Comparison of ENCODE assay signal across 1 cellular context in the genomic region with DNA sequence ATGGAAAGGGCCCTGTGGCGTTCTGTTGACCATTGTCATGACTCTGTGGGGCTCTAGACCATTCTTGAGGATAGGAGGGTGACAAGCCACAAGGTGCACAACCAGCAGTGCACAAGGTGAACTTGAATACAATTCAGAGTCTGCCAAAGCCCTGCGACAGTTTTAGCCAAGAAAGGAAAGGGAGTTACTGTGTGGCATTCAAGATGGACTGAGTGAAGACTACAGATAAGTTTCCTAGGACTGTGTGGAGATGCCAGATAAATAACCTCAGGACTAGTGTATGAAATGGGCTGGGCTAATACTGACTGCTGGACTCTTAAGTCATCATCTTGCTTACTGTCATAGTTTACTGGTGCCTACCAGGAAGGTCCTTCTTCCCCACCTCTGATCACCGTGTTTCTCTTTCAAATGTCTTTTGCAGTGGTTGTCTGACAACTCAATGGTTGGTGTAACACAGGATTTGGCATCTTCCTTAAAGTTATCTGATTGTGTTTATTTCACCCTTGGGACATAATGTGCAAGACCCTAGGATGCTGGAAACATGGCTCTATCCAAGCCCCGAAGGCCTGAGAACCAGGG.
A peak's percentile ranks its signal among the peaks of the same experiment; 100 is the strongest.
TF ChIP-seq lines count a peak whose summit lies in the region.

No MANE protein-coding gene starts in this region.

TF ChIP-seq in K562, 482 proteins besides CTCF, POLR2A, EP300 and RAD21 (continued from another document and continues in another):
- TF ChIP-seq, protein P1, sequence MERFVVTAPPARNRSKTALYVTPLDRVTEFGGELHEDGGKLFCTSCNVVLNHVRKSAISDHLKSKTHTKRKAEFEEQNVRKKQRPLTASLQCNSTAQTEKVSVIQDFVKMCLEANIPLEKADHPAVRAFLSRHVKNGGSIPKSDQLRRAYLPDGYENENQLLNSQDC (CRISPR knock-in tag; IDR thresholded peaks at IDR 0.05): no peak
- TF ChIP-seq MAFG (tag; conservative IDR thresholded peaks at IDR 0.05) (no peak), CBX3 (IDR thresholded peaks at IDR 0.05; ENCODE audit: borderline replicate concordance in 1 of 2, low read length in 2 of 2) (peak in 1 of 2 experiments; percentile 78; a peak in 1 of 3 replicates), ZNF224 (CRISPR knock-in tag; IDR thresholded peaks at IDR 0.05) (no peak), BCOR (IDR thresholded peaks at IDR 0.05) (peak; percentile 83), MTA3 (IDR thresholded peaks at IDR 0.05; ENCODE audit: borderline replicate concordance) (peak; percentile 71; the same call in 1 of the 2 replicates), TCF7 (IDR thresholded peaks at IDR 0.05; ENCODE audit: borderline replicate concordance) (no peak), ZBTB7A (IDR thresholded peaks at IDR 0.05; ENCODE audit: borderline replicate concordance, control insufficient read depth, low read depth, low read length) (no peak), ZBTB8A (IDR thresholded peaks at IDR 0.05; ENCODE audit: partially characterized antibody) (no peak), ZNF133 (CRISPR knock-in tag; IDR thresholded peaks at IDR 0.05) (no peak), ZNF24 (IDR thresholded peaks at IDR 0.05) (no peak), DNMT1 (IDR thresholded peaks at IDR 0.05) (no peak), JUNB (CRISPR knock-in tag; conservative IDR thresholded peaks at IDR 0.05) (no peak), ATF1 (CRISPR knock-in tag; IDR thresholded peaks at IDR 0.05) (no peak), ATF1 (tag; IDR thresholded peaks at IDR 0.05) (peak; percentile 59), ZNF785 (CRISPR knock-in tag; IDR thresholded peaks at IDR 0.05) (no peak), THRAP3 (IDR thresholded peaks at IDR 0.05; ENCODE audit: borderline replicate concordance) (no peak), ZNF263 (CRISPR knock-in tag; IDR thresholded peaks at IDR 0.05; ENCODE audit: borderline replicate concordance) (peak; percentile 58; the same call in 1 of the 2 replicates), SETDB1 (IDR thresholded peaks at IDR 0.05; ENCODE audit: low read length) (no peak), MYNN (IDR thresholded peaks at IDR 0.05) (peak; percentile 98), MYNN (CRISPR knock-in tag; IDR thresholded peaks at IDR 0.05) (no peak), ZNF239 (CRISPR knock-in tag; IDR thresholded peaks at IDR 0.05) (peak; percentile 59), ESRRA (IDR thresholded peaks at IDR 0.05; ENCODE audit: borderline replicate concordance, low read depth) (peak; percentile 69; the same call in 1 of the 2 replicates), RHOXF2B (CRISPR knock-in tag; conservative IDR thresholded peaks at IDR 0.05) (no peak), GATAD2B (IDR thresholded peaks at IDR 0.05; ENCODE audit: borderline replicate concordance) (peak; percentile 87; the same call in 1 of the 2 replicates), ZNF436 (CRISPR knock-in tag; IDR thresholded peaks at IDR 0.05) (no peak), CAMTA2 (CRISPR knock-in tag; conservative IDR thresholded peaks at IDR 0.05) (no peak), EZH2 (IDR thresholded peaks at IDR 0.05; ENCODE audit: borderline replicate concordance, low read depth, low read length) (no peak; the same call in 1 of the 2 replicates), ZNF561 (CRISPR knock-in tag; conservative IDR thresholded peaks at IDR 0.05) (no peak), ZNF57 (CRISPR knock-in tag; IDR thresholded peaks at IDR 0.05) (peak; percentile 92)
- TF ChIP-seq, protein P2, sequence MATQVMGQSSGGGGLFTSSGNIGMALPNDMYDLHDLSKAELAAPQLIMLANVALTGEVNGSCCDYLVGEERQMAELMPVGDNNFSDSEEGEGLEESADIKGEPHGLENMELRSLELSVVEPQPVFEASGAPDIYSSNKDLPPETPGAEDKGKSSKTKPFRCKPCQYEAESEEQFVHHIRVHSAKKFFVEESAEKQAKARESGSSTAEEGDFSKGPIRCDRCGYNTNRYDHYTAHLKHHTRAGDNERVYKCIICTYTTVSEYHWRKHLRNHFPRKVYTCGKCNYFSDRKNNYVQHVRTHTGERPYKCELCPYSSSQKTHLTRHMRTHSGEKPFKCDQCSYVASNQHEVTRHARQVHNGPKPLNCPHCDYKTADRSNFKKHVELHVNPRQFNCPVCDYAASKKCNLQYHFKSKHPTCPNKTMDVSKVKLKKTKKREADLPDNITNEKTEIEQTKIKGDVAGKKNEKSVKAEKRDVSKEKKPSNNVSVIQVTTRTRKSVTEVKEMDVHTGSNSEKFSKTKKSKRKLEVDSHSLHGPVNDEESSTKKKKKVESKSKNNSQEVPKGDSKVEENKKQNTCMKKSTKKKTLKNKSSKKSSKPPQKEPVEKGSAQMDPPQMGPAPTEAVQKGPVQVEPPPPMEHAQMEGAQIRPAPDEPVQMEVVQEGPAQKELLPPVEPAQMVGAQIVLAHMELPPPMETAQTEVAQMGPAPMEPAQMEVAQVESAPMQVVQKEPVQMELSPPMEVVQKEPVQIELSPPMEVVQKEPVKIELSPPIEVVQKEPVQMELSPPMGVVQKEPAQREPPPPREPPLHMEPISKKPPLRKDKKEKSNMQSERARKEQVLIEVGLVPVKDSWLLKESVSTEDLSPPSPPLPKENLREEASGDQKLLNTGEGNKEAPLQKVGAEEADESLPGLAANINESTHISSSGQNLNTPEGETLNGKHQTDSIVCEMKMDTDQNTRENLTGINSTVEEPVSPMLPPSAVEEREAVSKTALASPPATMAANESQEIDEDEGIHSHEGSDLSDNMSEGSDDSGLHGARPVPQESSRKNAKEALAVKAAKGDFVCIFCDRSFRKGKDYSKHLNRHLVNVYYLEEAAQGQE (CRISPR knock-in tag; IDR thresholded peaks at IDR 0.05; ENCODE audit: low read depth): no peak
- TF ChIP-seq, protein P3, sequence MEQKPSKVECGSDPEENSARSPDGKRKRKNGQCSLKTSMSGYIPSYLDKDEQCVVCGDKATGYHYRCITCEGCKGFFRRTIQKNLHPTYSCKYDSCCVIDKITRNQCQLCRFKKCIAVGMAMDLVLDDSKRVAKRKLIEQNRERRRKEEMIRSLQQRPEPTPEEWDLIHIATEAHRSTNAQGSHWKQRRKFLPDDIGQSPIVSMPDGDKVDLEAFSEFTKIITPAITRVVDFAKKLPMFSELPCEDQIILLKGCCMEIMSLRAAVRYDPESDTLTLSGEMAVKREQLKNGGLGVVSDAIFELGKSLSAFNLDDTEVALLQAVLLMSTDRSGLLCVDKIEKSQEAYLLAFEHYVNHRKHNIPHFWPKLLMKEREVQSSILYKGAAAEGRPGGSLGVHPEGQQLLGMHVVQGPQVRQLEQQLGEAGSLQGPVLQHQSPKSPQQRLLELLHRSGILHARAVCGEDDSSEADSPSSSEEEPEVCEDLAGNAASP (IDR thresholded peaks at IDR 0.05): no peak
- TF ChIP-seq, protein P4, sequence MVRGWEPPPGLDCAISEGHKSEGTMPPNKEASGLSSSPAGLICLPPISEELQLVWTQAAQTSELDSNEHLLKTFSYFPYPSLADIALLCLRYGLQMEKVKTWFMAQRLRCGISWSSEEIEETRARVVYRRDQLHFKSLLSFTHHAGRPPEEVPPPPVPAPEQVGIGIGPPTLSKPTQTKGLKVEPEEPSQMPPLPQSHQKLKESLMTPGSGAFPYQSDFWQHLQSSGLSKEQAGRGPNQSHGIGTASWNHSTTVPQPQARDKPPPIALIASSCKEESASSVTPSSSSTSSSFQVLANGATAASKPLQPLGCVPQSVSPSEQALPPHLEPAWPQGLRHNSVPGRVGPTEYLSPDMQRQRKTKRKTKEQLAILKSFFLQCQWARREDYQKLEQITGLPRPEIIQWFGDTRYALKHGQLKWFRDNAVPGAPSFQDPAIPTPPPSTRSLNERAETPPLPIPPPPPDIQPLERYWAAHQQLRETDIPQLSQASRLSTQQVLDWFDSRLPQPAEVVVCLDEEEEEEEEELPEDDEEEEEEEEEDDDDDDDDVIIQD (CRISPR knock-in tag; IDR thresholded peaks at IDR 0.05): no peak
- TF ChIP-seq, protein P5, sequence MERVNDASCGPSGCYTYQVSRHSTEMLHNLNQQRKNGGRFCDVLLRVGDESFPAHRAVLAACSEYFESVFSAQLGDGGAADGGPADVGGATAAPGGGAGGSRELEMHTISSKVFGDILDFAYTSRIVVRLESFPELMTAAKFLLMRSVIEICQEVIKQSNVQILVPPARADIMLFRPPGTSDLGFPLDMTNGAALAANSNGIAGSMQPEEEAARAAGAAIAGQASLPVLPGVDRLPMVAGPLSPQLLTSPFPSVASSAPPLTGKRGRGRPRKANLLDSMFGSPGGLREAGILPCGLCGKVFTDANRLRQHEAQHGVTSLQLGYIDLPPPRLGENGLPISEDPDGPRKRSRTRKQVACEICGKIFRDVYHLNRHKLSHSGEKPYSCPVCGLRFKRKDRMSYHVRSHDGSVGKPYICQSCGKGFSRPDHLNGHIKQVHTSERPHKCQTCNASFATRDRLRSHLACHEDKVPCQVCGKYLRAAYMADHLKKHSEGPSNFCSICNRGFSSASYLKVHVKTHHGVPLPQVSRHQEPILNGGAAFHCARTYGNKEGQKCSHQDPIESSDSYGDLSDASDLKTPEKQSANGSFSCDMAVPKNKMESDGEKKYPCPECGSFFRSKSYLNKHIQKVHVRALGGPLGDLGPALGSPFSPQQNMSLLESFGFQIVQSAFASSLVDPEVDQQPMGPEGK (CRISPR knock-in tag; IDR thresholded peaks at IDR 0.05; ENCODE audit: borderline replicate concordance): no peak
- TF ChIP-seq, protein P6, sequence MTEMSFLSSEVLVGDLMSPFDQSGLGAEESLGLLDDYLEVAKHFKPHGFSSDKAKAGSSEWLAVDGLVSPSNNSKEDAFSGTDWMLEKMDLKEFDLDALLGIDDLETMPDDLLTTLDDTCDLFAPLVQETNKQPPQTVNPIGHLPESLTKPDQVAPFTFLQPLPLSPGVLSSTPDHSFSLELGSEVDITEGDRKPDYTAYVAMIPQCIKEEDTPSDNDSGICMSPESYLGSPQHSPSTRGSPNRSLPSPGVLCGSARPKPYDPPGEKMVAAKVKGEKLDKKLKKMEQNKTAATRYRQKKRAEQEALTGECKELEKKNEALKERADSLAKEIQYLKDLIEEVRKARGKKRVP (CRISPR knock-in tag; IDR thresholded peaks at IDR 0.05): peak; percentile 77
- TF ChIP-seq, protein P7, sequence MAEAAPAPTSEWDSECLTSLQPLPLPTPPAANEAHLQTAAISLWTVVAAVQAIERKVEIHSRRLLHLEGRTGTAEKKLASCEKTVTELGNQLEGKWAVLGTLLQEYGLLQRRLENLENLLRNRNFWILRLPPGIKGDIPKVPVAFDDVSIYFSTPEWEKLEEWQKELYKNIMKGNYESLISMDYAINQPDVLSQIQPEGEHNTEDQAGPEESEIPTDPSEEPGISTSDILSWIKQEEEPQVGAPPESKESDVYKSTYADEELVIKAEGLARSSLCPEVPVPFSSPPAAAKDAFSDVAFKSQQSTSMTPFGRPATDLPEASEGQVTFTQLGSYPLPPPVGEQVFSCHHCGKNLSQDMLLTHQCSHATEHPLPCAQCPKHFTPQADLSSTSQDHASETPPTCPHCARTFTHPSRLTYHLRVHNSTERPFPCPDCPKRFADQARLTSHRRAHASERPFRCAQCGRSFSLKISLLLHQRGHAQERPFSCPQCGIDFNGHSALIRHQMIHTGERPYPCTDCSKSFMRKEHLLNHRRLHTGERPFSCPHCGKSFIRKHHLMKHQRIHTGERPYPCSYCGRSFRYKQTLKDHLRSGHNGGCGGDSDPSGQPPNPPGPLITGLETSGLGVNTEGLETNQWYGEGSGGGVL (CRISPR knock-in tag; IDR thresholded peaks at IDR 0.05): no peak
- TF ChIP-seq, protein P8, sequence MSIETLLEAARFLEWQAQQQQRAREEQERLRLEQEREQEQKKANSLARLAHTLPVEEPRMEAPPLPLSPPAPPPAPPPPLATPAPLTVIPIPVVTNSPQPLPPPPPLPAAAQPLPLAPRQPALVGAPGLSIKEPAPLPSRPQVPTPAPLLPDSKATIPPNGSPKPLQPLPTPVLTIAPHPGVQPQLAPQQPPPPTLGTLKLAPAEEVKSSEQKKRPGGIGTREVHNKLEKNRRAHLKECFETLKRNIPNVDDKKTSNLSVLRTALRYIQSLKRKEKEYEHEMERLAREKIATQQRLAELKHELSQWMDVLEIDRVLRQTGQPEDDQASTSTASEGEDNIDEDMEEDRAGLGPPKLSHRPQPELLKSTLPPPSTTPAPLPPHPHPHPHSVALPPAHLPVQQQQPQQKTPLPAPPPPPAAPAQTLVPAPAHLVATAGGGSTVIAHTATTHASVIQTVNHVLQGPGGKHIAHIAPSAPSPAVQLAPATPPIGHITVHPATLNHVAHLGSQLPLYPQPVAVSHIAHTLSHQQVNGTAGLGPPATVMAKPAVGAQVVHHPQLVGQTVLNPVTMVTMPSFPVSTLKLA (conservative IDR thresholded peaks at IDR 0.05): 0 out of 4 replicates have a peak, but pooled peaks of 1 of the 2 experiments have one; percentile 34
- TF ChIP-seq, protein P9, sequence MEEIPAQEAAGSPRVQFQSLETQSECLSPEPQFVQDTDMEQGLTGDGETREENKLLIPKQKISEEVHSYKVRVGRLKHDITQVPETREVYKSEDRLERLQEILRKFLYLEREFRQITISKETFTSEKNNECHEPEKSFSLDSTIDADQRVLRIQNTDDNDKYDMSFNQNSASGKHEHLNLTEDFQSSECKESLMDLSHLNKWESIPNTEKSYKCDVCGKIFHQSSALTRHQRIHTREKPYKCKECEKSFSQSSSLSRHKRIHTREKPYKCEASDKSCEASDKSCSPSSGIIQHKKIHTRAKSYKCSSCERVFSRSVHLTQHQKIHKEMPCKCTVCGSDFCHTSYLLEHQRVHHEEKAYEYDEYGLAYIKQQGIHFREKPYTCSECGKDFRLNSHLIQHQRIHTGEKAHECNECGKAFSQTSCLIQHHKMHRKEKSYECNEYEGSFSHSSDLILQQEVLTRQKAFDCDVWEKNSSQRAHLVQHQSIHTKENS (CRISPR knock-in tag; IDR thresholded peaks at IDR 0.05): no peak
- TF ChIP-seq, protein P10, sequence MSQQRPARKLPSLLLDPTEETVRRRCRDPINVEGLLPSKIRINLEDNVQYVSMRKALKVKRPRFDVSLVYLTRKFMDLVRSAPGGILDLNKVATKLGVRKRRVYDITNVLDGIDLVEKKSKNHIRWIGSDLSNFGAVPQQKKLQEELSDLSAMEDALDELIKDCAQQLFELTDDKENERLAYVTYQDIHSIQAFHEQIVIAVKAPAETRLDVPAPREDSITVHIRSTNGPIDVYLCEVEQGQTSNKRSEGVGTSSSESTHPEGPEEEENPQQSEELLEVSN (IDR thresholded peaks at IDR 0.05; ENCODE audit: borderline replicate concordance in 1 of 2, extremely low read depth in 1 of 2, insufficient read depth in 1 of 2, insufficient read length in 1 of 2, low read depth in 1 of 2, low read length in 1 of 2, poor library complexity in 1 of 2, severe bottlenecking in 1 of 2): no peak
- TF ChIP-seq, protein P11, sequence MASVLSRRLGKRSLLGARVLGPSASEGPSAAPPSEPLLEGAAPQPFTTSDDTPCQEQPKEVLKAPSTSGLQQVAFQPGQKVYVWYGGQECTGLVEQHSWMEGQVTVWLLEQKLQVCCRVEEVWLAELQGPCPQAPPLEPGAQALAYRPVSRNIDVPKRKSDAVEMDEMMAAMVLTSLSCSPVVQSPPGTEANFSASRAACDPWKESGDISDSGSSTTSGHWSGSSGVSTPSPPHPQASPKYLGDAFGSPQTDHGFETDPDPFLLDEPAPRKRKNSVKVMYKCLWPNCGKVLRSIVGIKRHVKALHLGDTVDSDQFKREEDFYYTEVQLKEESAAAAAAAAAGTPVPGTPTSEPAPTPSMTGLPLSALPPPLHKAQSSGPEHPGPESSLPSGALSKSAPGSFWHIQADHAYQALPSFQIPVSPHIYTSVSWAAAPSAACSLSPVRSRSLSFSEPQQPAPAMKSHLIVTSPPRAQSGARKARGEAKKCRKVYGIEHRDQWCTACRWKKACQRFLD (CRISPR knock-in tag; IDR thresholded peaks at IDR 0.05): peak; percentile 95
- TF ChIP-seq, protein P12, sequence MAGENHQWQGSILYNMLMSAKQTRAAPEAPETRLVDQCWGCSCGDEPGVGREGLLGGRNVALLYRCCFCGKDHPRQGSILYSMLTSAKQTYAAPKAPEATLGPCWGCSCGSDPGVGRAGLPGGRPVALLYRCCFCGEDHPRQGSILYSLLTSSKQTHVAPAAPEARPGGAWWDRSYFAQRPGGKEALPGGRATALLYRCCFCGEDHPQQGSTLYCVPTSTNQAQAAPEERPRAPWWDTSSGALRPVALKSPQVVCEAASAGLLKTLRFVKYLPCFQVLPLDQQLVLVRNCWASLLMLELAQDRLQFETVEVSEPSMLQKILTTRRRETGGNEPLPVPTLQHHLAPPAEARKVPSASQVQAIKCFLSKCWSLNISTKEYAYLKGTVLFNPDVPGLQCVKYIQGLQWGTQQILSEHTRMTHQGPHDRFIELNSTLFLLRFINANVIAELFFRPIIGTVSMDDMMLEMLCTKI (IDR thresholded peaks at IDR 0.05; ENCODE audit: partially characterized antibody): no peak
